In the genomic region with DNA sequence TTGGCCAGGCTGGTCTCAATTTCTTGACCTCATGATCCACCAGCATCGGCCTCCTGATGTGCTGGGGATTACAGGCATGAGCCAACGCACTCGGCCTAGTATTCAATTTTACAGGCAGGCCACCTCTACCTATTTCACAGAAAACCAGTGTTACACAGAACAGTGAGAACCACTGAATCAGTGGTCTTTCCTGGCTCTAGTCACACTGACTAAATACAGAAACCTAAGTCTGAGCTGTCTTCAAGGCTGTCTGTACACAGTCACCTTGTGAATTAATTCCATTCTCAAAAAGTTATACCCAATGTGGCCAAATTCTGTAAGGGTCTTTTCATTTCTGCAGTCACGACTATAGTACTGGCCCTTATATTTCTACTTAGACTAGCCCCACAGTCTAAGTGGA, we compare ENCODE assay signal across 8 cellular contexts. TPM values are rescaled to one million over a fixed set of nuclear protein-coding genes. Genes with fewer than 3 reads are reported as not detected.
A peak's percentile ranks its signal among the peaks of the same experiment; 100 is the strongest.
DNase-seq lines count a peak whose midpoint lies in the region; ATAC-seq and TF ChIP-seq lines count a peak whose summit lies in the region.
"Had no signal": no experiment of that assay in that cellular context is flagged by ENCODE, and none has a peak within 500 bp of the region (broad histone marks: within the 10 kb centered on the region; RNA-seq: fewer than 3 reads in every experiment).

No MANE protein-coding gene starts in this region.

- peaks cover 4% of the 10 kb centered on the region; the same call in 1 of the 2 replicates for H3F3A ChIP-seq in GM23338 (replicated peaks; ENCODE audit: low read depth)

- H3K27ac Mint-ChIP-seq in GM23338 = no peak overlapping the region

- intact Hi-C loops in esophagus muscularis mucosa (cut with DNase I) = loop anchor here (5.0 kb wide), 1 partner anchor 53 kb away; a partner anchor contains a TSS

- H3K4me1 Mint-ChIP-seq in GM23338 = peaks cover 32% of the 10 kb centered on the region

- H3K9ac ChIP-seq in skeletal muscle satellite cell (ENCODE audit: low read depth, low read length) = no peak overlapping the region

- H3K4me3 Mint-ChIP-seq in GM23338 = peak overlapping the region; percentile 11; the same call in 1 of the 3 replicates

- H3K36me3 Mint-ChIP-seq in GM23338 (ENCODE audit: low read depth) = peaks cover 7% of the 10 kb centered on the region

- CTCF ChIA-PET in HEK293T (lab: Yijun Ruan, JAX) = no interaction called here

- peaks cover 82% of the 10 kb centered on the region for H3K79me2 ChIP-seq in GM23338 (replicated peaks; ENCODE audit: insufficient read depth)

- TF ChIP-seq EP300 in esophagus muscularis mucosa (IDR thresholded peaks at IDR 0.05) = no peak

- H4K20me1 ChIP-seq in GM23338 (replicated peaks; ENCODE audit: insufficient read depth) = peaks cover 58% of the 10 kb centered on the region

- no peak for ATAC-seq in GM23338

- peaks cover 13% of the 10 kb centered on the region for H3K4me1 ChIP-seq in GM23338 (ENCODE audit: insufficient read depth)
- peaks cover 27 to 74% (median 71%) of the 10 kb centered on the region in 4 donors for H3K4me1 ChIP-seq in esophagus muscularis mucosa
- H3K4me1 ChIP-seq in skeletal muscle satellite cell (ENCODE audit: control insufficient read depth, insufficient read depth, low read length) = peaks cover 27% of the 10 kb centered on the region

- H3K27ac ChIP-seq in GM23338 (ENCODE audit: low read depth) (no peak overlapping the region), WERI-Rb-1 (peak overlapping the region; percentile 30), esophagus muscularis mucosa (replicated peaks in 1 of 4) (peak overlapping the region in 2 of 4 donors; percentile 90 to 91)

- H3K4me3 ChIP-seq in GM23338 (no peak overlapping the region), WERI-Rb-1 (ENCODE audit: low read depth, low read length) (no peak overlapping the region), esophagus muscularis mucosa (peak overlapping the region in 2 of 4 donors; percentile 82 to 90), skeletal muscle satellite cell (ENCODE audit: low read length) (peak overlapping the region; percentile 95)

- no peaks in the 10 kb centered on the region for H3K9me3 ChIP-seq in WERI-Rb-1 (ENCODE audit: severe bottlenecking)
- no peaks in the 10 kb centered on the region for H3K9me3 ChIP-seq in esophagus muscularis mucosa
- no peaks in the 10 kb centered on the region for H3K9me3 ChIP-seq in skeletal muscle satellite cell (replicated peaks; ENCODE audit: low read length)

- peaks cover 6% of the 10 kb centered on the region for H3K27me3 Mint-ChIP-seq in GM23338 (ENCODE audit: insufficient read depth, low read depth, poor library complexity)

- DNase-seq in GM23338 (ENCODE audit: low spot score) = no peak
- DNase-seq in WERI-Rb-1 = no peak
- peak; percentile 4 for DNase-seq in esophagus muscularis mucosa (ENCODE audit: extremely low spot score)
- no peak for DNase-seq in NK-92 treated with Interleukin-12 subunit alpha and Interleukin-12 subunit beta, amount 100 ng/mL, for 24 hours (lab: John Stamatoyannopoulos, UW)
- no peak for DNase-seq in glomerular visceral epithelial cell (ENCODE audit: extremely low spot score)
- no peak for DNase-seq in HEK293T (ENCODE audit: extremely low spot score)
- DNase-seq: NCI-H526 had no signal

- TF ChIP-seq CTCF in GM23338 (conservative IDR thresholded peaks at IDR 0.05; ENCODE audit: low read depth in 2 of 2) (no peak), WERI-Rb-1 (IDR thresholded peaks at IDR 0.05; ENCODE audit: low read depth, low read length) (no peak), esophagus muscularis mucosa (IDR thresholded peaks at IDR 0.05) (no peak)

- WGBS in esophagus muscularis mucosa = 89% methylated on average over 4 of the region's 4 CpGs

- H3K9me3 Mint-ChIP-seq in GM23338 = no peaks in the 10 kb centered on the region

- H3K4me2 ChIP-seq in GM23338 (peak overlapping the region; percentile 98; the same call in 1 of the 2 replicates), skeletal muscle satellite cell (ENCODE audit: low read length) (peak overlapping the region; percentile 87)

- H2AFZ ChIP-seq in GM23338 = no peak overlapping the region

- H3K36me3 ChIP-seq in GM23338 (ENCODE audit: insufficient read depth) = 0 out of 2 replicates have a peak, but pooled peaks cover 3% of the 10 kb centered on the region
- peaks cover 40% of the 10 kb centered on the region for H3K36me3 ChIP-seq in WERI-Rb-1
- H3K36me3 ChIP-seq in esophagus muscularis mucosa = peaks cover 0 to 3% (median 0%) of the 10 kb centered on the region in 4 donors
- peaks cover 7% of the 10 kb centered on the region for H3K36me3 ChIP-seq in skeletal muscle satellite cell (ENCODE audit: insufficient read depth, low read length)

- no peak for TF ChIP-seq POLR2A in esophagus muscularis mucosa (IDR thresholded peaks at IDR 0.05; ENCODE audit: low read depth)

- POLR2A ChIA-PET in HEK293T (lab: Yijun Ruan, JAX) = no interaction called here

- no peaks in the 10 kb centered on the region for H3K9me2 ChIP-seq in GM23338 (ENCODE audit: insufficient read depth)

- H3K27me3 ChIP-seq in GM23338 (ENCODE audit: insufficient read depth) = peaks cover 11% of the 10 kb centered on the region
- no peaks in the 10 kb centered on the region for H3K27me3 ChIP-seq in WERI-Rb-1 (ENCODE audit: insufficient read depth, low read depth, severe bottlenecking)
- H3K27me3 ChIP-seq in esophagus muscularis mucosa = no peaks in the 10 kb centered on the region
- H3K27me3 ChIP-seq in skeletal muscle satellite cell (ENCODE audit: control insufficient read depth, insufficient read depth, low read length) = no peaks in the 10 kb centered on the region

TF ChIP-seq in GM23338, 12 proteins besides CTCF, POLR2A, EP300 and RAD21 (continues in another document):
- TF ChIP-seq, protein P1, sequence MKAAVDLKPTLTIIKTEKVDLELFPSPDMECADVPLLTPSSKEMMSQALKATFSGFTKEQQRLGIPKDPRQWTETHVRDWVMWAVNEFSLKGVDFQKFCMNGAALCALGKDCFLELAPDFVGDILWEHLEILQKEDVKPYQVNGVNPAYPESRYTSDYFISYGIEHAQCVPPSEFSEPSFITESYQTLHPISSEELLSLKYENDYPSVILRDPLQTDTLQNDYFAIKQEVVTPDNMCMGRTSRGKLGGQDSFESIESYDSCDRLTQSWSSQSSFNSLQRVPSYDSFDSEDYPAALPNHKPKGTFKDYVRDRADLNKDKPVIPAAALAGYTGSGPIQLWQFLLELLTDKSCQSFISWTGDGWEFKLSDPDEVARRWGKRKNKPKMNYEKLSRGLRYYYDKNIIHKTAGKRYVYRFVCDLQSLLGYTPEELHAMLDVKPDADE (IDR thresholded peaks at IDR 0.05) = no peak

TF ChIP-seq in HEK293T, 16 proteins besides CTCF, POLR2A, EP300 and RAD21:
- TF ChIP-seq SP1 (IDR thresholded peaks at IDR 0.05) = no peak
- no peak for TF ChIP-seq BHLHE40 (IDR thresholded peaks at IDR 0.05; ENCODE audit: borderline replicate concordance)
- TF ChIP-seq, protein P2, sequence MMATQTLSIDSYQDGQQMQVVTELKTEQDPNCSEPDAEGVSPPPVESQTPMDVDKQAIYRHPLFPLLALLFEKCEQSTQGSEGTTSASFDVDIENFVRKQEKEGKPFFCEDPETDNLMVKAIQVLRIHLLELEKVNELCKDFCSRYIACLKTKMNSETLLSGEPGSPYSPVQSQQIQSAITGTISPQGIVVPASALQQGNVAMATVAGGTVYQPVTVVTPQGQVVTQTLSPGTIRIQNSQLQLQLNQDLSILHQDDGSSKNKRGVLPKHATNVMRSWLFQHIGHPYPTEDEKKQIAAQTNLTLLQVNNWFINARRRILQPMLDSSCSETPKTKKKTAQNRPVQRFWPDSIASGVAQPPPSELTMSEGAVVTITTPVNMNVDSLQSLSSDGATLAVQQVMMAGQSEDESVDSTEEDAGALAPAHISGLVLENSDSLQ (IDR thresholded peaks at IDR 0.05) = no peak
- TF ChIP-seq L3MBTL2 (conservative IDR thresholded peaks at IDR 0.05) = no peak
- TF ChIP-seq TARDBP (IDR thresholded peaks at IDR 0.05) = no peak
- no peak for TF ChIP-seq ELF4 (IDR thresholded peaks at IDR 0.05)
- TF ChIP-seq HDGF (IDR thresholded peaks at IDR 0.05; ENCODE audit: borderline replicate concordance) = no peak
- no peak for TF ChIP-seq FOXM1 (IDR thresholded peaks at IDR 0.05; ENCODE audit: borderline replicate concordance)
- no peak for TF ChIP-seq FOXK2 (IDR thresholded peaks at IDR 0.05)
- TF ChIP-seq ZNF384 (IDR thresholded peaks at IDR 0.05) = no peak
- no peak for TF ChIP-seq SUZ12 (IDR thresholded peaks at IDR 0.05)
- no peak for TF ChIP-seq CTBP1 (IDR thresholded peaks at IDR 0.05; ENCODE audit: borderline replicate concordance)
- no peak for TF ChIP-seq NFRKB (IDR thresholded peaks at IDR 0.05)
- no peak for TF ChIP-seq FOXA1 (IDR thresholded peaks at IDR 0.05)
- no peak for TF ChIP-seq ARNT (IDR thresholded peaks at IDR 0.05)
- TF ChIP-seq LEF1 (IDR thresholded peaks at IDR 0.05; ENCODE audit: borderline replicate concordance) = no peak

RNA-seq across cellular contexts. Expression of a gene that starts 3.5 kb away (rescaled TPM):
- total RNA-seq in GM23338 (2014; rRNA removed; shearing (Covaris generic)) = 42.4 and 47.6 TPM in 2 replicates
- 37.2 and 38.8 TPM in 2 replicates for polyA plus RNA-seq in GM23338 (2016; fragmentation: Nextera tagmentation; extraction: Ambion mirVana)
- 10 to 100 TPM; 29.5 to 66.6 (median 40.0) TPM for total RNA-seq in esophagus muscularis mucosa
- 60.7 and 69.5 TPM in 2 replicates for total RNA-seq in skeletal muscle satellite cell (2012; rRNA removed)

RNA-seq across cellular contexts. Expression of a gene that starts 52.4 kb away (rescaled TPM):
- 59.1 and 74.2 TPM in 2 replicates for total RNA-seq in GM23338 (2014; rRNA removed; shearing (Covaris generic))
- 27.6 and 34.8 TPM in 2 replicates for polyA plus RNA-seq in GM23338 (2016; fragmentation: Nextera tagmentation; extraction: Ambion mirVana)
- total RNA-seq in esophagus muscularis mucosa = 10 to 100 TPM; 25.7 to 35.8 (median 29.0) TPM
- total RNA-seq in skeletal muscle satellite cell (2012; rRNA removed) = 45.2 and 46.1 TPM in 2 replicates
